2 cellular contexts compared by ENCODE assay signal in genomic region chr1:54602559-54602958, GRCh38.
TF ChIP-seq lines count a peak whose summit lies in the region.

No MANE protein-coding gene starts in this region.

TF ChIP-seq in WTC11, 78 proteins besides CTCF, POLR2A, EP300 and RAD21:
- TF ChIP-seq, protein P1, sequence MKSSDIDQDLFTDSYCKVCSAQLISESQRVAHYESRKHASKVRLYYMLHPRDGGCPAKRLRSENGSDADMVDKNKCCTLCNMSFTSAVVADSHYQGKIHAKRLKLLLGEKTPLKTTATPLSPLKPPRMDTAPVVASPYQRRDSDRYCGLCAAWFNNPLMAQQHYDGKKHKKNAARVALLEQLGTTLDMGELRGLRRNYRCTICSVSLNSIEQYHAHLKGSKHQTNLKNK (CRISPR knock-in tag; IDR thresholded peaks at IDR 0.05): no peak
- TF ChIP-seq, protein P2, sequence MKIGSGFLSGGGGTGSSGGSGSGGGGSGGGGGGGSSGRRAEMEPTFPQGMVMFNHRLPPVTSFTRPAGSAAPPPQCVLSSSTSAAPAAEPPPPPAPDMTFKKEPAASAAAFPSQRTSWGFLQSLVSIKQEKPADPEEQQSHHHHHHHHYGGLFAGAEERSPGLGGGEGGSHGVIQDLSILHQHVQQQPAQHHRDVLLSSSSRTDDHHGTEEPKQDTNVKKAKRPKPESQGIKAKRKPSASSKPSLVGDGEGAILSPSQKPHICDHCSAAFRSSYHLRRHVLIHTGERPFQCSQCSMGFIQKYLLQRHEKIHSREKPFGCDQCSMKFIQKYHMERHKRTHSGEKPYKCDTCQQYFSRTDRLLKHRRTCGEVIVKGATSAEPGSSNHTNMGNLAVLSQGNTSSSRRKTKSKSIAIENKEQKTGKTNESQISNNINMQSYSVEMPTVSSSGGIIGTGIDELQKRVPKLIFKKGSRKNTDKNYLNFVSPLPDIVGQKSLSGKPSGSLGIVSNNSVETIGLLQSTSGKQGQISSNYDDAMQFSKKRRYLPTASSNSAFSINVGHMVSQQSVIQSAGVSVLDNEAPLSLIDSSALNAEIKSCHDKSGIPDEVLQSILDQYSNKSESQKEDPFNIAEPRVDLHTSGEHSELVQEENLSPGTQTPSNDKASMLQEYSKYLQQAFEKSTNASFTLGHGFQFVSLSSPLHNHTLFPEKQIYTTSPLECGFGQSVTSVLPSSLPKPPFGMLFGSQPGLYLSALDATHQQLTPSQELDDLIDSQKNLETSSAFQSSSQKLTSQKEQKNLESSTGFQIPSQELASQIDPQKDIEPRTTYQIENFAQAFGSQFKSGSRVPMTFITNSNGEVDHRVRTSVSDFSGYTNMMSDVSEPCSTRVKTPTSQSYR (CRISPR knock-in tag; IDR thresholded peaks at IDR 0.05): no peak
- TF ChIP-seq HMGXB4 (CRISPR knock-in tag; IDR thresholded peaks at IDR 0.05): no peak
- TF ChIP-seq FOXK1 (CRISPR knock-in tag; IDR thresholded peaks at IDR 0.05): no peak
- no peak for TF ChIP-seq TCF7 (CRISPR knock-in tag; IDR thresholded peaks at IDR 0.05; ENCODE audit: low read depth)
- TF ChIP-seq FOXP1 (CRISPR knock-in tag; IDR thresholded peaks at IDR 0.05; ENCODE audit: borderline replicate concordance): no peak
- TF ChIP-seq EMX1 (CRISPR knock-in tag; IDR thresholded peaks at IDR 0.05): no peak
- TF ChIP-seq, protein P3, sequence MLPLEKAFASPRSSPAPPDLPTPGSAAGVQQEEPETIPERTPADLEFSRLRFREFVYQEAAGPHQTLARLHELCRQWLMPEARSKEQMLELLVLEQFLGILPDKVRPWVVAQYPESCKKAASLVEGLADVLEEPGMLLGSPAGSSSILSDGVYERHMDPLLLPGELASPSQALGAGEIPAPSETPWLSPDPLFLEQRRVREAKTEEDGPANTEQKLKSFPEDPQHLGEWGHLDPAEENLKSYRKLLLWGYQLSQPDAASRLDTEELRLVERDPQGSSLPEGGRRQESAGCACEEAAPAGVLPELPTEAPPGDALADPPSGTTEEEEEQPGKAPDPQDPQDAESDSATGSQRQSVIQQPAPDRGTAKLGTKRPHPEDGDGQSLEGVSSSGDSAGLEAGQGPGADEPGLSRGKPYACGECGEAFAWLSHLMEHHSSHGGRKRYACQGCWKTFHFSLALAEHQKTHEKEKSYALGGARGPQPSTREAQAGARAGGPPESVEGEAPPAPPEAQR (CRISPR knock-in tag; IDR thresholded peaks at IDR 0.05): no peak
- TF ChIP-seq PREB (CRISPR knock-in tag; IDR thresholded peaks at IDR 0.05; ENCODE audit: borderline replicate concordance): no peak
- TF ChIP-seq, protein P4, sequence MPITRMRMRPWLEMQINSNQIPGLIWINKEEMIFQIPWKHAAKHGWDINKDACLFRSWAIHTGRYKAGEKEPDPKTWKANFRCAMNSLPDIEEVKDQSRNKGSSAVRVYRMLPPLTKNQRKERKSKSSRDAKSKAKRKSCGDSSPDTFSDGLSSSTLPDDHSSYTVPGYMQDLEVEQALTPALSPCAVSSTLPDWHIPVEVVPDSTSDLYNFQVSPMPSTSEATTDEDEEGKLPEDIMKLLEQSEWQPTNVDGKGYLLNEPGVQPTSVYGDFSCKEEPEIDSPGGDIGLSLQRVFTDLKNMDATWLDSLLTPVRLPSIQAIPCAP (CRISPR knock-in tag; IDR thresholded peaks at IDR 0.05): no peak
- TF ChIP-seq, protein P5, sequence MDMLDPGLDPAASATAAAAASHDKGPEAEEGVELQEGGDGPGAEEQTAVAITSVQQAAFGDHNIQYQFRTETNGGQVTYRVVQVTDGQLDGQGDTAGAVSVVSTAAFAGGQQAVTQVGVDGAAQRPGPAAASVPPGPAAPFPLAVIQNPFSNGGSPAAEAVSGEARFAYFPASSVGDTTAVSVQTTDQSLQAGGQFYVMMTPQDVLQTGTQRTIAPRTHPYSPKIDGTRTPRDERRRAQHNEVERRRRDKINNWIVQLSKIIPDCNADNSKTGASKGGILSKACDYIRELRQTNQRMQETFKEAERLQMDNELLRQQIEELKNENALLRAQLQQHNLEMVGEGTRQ (CRISPR knock-in tag; IDR thresholded peaks at IDR 0.05): no peak
TF ChIP-seq in WTC11: peak in this region for 0.

TF ChIP-seq in H1, 55 proteins besides CTCF, POLR2A, EP300 and RAD21:
- TF ChIP-seq CHD1 (IDR thresholded peaks at IDR 0.05; ENCODE audit: low read depth, low read length) (no peak), RXRA (IDR thresholded peaks at IDR 0.05; ENCODE audit: insufficient read depth, low read depth, low read length) (no peak), RFX5 (IDR thresholded peaks at IDR 0.05; ENCODE audit: borderline replicate concordance, low read depth, low read length) (no peak), KDM1A (IDR thresholded peaks at IDR 0.05; ENCODE audit: borderline replicate concordance, low read length) (no peak), GTF2F1 (IDR thresholded peaks at IDR 0.05; ENCODE audit: borderline replicate concordance, low read depth, low read length) (no peak), SP4 (IDR thresholded peaks at IDR 0.05; ENCODE audit: low read length) (no peak), MAFK (IDR thresholded peaks at IDR 0.05; ENCODE audit: low read depth, low read length) (no peak), SAP30 (IDR thresholded peaks at IDR 0.05; ENCODE audit: insufficient read depth, insufficient replicate concordance, low read length) (no peak), TAF1 (IDR thresholded peaks at IDR 0.05; ENCODE audit: low read depth, low read length) (no peak), YY1 (IDR thresholded peaks at IDR 0.05; ENCODE audit: low read depth, low read length) (no peak), CEBPB (IDR thresholded peaks at IDR 0.05; ENCODE audit: low read depth, low read length) (no peak), NANOG (IDR thresholded peaks at IDR 0.05; ENCODE audit: insufficient read depth, low read depth, low read length, poor library complexity, severe bottlenecking) (no peak)
